Comparison of ENCODE assay signal across 25 cellular contexts in genomic region chr10:91215384-91215783, GRCh38.
"Had no signal": no experiment of that assay in that cellular context is flagged by ENCODE, and none has a peak within 500 bp of the region (broad histone marks: within the 10 kb centered on the region; RNA-seq: fewer than 3 reads in every experiment).

No MANE protein-coding gene starts in this region.

- H3K4me1 ChIP-seq: uterus had no signal

- H3K4me3 Mint-ChIP-seq: activated CD8-positive, alpha-beta memory T cell treated with anti-CD3 and anti-CD28 coated beads, Interleukin-2, amount 10 ng/mL, durations not matched to agents 7 days and 5 days; activated CD8-positive, alpha-beta T cell treated with anti-CD3 and anti-CD28 coated beads, Interleukin-2, amount 10 ng/mL, durations not matched to agents 7 days and 5 days; activated naive CD8-positive, alpha-beta T cell; activated T-cell treated with anti-CD3 and anti-CD28 coated beads, Interleukin-2, amount 50 U/mL, for 72 hours; nephron; stimulated activated naive CD8-positive, alpha-beta T cell treated with anti-CD3 and anti-CD28 coated beads, Interleukin-15, amount 100 ng/mL, for 72 hours; type B pancreatic cell had no signal

- H3K27me3 ChIP-seq: gastrocnemius medialis, right lobe of liver, uterus had no signal

- H3K9me3 ChIP-seq: gastrocnemius medialis, left ventricle myocardium inferior, mucosa of descending colon, right lobe of liver, uterus had no signal

- H3K4me1 Mint-ChIP-seq: nephron had no signal

- H3K9me3 Mint-ChIP-seq: activated T-cell treated with anti-CD3 and anti-CD28 coated beads, Interleukin-2, amount 50 U/mL, for 72 hours; nephron; stimulated activated naive CD8-positive, alpha-beta T cell treated with anti-CD3 and anti-CD28 coated beads, Interleukin-15, amount 100 ng/mL, for 72 hours; type B pancreatic cell had no signal

- H3K36me3 ChIP-seq: gastrocnemius medialis, left ventricle myocardium inferior, right lobe of liver, uterus had no signal

- H3K4me3 ChIP-seq: gastrocnemius medialis, left ventricle myocardium inferior, lung, mucosa of descending colon, right lobe of liver, skin epidermis, uterus had no signal

- DNase-seq: activated CD4-positive, alpha-beta T cell treated with anti-CD3 and anti-CD28 coated beads for 1 hour; activated CD4-positive, alpha-beta T cell treated with anti-CD3 and anti-CD28 coated beads, Interleukin-2, amount 50 U/mL, for 1 hour; activated CD8-positive, alpha-beta memory T cell treated with anti-CD3 and anti-CD28 coated beads, Interleukin-2, amount 10 ng/mL, durations not matched to agents 7 days and 5 days; activated CD8-positive, alpha-beta T cell treated with anti-CD3 and anti-CD28 coated beads, Interleukin-2, amount 10 ng/mL, durations not matched to agents 7 days and 5 days; activated naive CD4-positive, alpha-beta T cell; activated T-cell treated with anti-CD3 and anti-CD28 coated beads for 4 hours; activated T-cell treated with anti-CD3 and anti-CD28 coated beads, Interleukin-2, amount 50 U/mL, for 72 hours; anterior cingulate cortex; effector CD8-positive, alpha-beta T cell; gastrocnemius medialis; glutamatergic neuron; islet precursor cell; left ventricle myocardium inferior; mucosa of descending colon; right lobe of liver; stimulated activated CD4-positive, alpha-beta T cell treated with anti-CD3 and anti-CD28 coated beads, Interleukin-12 subunit alpha, Interleukin-12 subunit beta, amount 100 ng/mL, for 4 hours; stimulated activated CD4-positive, alpha-beta T cell treated with anti-CD3 and anti-CD28 coated beads, Interleukin-4, amount 100 ng/mL, for 1 hour; stimulated activated naive CD8-positive, alpha-beta T cell treated with anti-CD3 and anti-CD28 coated beads, Interleukin-15, amount 100 ng/mL, for 72 hours; substantia nigra; uterus had no signal

- H3K27ac Mint-ChIP-seq: activated CD8-positive, alpha-beta memory T cell treated with anti-CD3 and anti-CD28 coated beads, Interleukin-2, amount 10 ng/mL, durations not matched to agents 7 days and 5 days; activated CD8-positive, alpha-beta T cell treated with anti-CD3 and anti-CD28 coated beads, Interleukin-2, amount 10 ng/mL, durations not matched to agents 7 days and 5 days; activated naive CD8-positive, alpha-beta T cell; activated T-cell treated with anti-CD3 and anti-CD28 coated beads, Interleukin-2, amount 50 U/mL, for 72 hours; nephron; type B pancreatic cell had no signal

- H3K36me3 Mint-ChIP-seq: activated CD8-positive, alpha-beta memory T cell treated with anti-CD3 and anti-CD28 coated beads, Interleukin-2, amount 10 ng/mL, durations not matched to agents 7 days and 5 days; type B pancreatic cell had no signal

- H3K27ac ChIP-seq: gastrocnemius medialis, left ventricle myocardium inferior, right lobe of liver, skin epidermis, uterus had no signal

- H3K27me3 Mint-ChIP-seq: activated CD8-positive, alpha-beta memory T cell treated with anti-CD3 and anti-CD28 coated beads, Interleukin-2, amount 10 ng/mL, durations not matched to agents 7 days and 5 days; activated naive CD8-positive, alpha-beta T cell; stimulated activated naive CD8-positive, alpha-beta T cell treated with anti-CD3 and anti-CD28 coated beads, Interleukin-15, amount 100 ng/mL, for 72 hours had no signal

- ATAC-seq: activated CD8-positive, alpha-beta memory T cell treated with anti-CD3 and anti-CD28 coated beads, Interleukin-2, amount 10 ng/mL, durations not matched to agents 7 days and 5 days; activated CD8-positive, alpha-beta T cell treated with anti-CD3 and anti-CD28 coated beads, Interleukin-2, amount 10 ng/mL, durations not matched to agents 7 days and 5 days; activated T-cell treated with anti-CD3 and anti-CD28 coated beads, Interleukin-2, amount 50 U/mL, for 72 hours; gastrocnemius medialis; mucosa of descending colon; stimulated activated naive CD8-positive, alpha-beta T cell treated with anti-CD3 and anti-CD28 coated beads, Interleukin-15, amount 100 ng/mL, for 72 hours had no signal
